8 cellular contexts compared by ENCODE assay signal in the genomic region with DNA sequence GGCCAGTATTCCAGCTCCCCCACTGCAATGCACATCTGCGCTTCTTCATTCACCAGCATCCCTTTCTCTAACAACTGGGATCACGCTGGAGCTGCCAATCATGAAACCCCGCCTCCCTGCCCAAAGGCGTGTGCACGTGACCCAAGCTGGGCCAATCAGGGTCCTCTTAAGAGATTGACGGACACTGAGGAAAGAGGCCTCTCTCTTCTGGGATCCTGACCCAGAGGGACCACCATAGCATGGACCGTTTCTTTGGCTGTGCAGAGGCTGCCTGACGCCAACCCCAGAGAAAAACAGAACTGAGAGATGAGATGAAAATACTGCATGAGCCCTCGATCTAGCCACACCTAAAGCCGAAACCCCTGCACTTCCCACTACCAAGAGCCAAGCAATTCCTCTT. TPM values are rescaled to one million over a fixed set of nuclear protein-coding genes. Genes with fewer than 3 reads are reported as not detected.
DNase-seq lines count a peak whose midpoint lies in the region; ATAC-seq and TF ChIP-seq lines count a peak whose summit lies in the region.

No MANE protein-coding gene starts in this region.

- H3K4me1 Mint-ChIP-seq in glutamatergic neuron (ENCODE audit: low read depth, unreplicated experiment): peaks cover 18% of the 10 kb centered on the region
- H3K4me1 Mint-ChIP-seq in activated T-cell treated with anti-CD3 and anti-CD28 coated beads, Interleukin-2, amount 50 U/mL, for 72 hours (ENCODE audit: low read depth): peaks cover 15% of the 10 kb centered on the region
- peaks cover 6 to 11% of the 10 kb centered on the region in 2 donors for H3K4me1 Mint-ChIP-seq in natural killer cell

- CTCF ChIA-PET in GM10248 (lab: Yijun Ruan, JAX): interaction anchor here (1.0 to 2.2 kb wide), 6 partner anchors 8 to 141 kb away, joined by 3 to 9 read pairs (median 4); no protein-coding TSS in a partner anchor

- H3K4me3 Mint-ChIP-seq in glutamatergic neuron (ENCODE audit: unreplicated experiment): peak overlapping the region; percentile 11
- no peak overlapping the region for H3K4me3 Mint-ChIP-seq in activated T-cell treated with anti-CD3 and anti-CD28 coated beads, Interleukin-2, amount 50 U/mL, for 72 hours
- no peak overlapping the region for H3K4me3 Mint-ChIP-seq in natural killer cell

- ATAC-seq in GM21529 (IDR thresholded peaks at IDR 0.05; ENCODE audit: unreplicated experiment): peak; percentile 71
- ATAC-seq in GM18870 (IDR thresholded peaks at IDR 0.05; ENCODE audit: unreplicated experiment): no peak
- no peak for ATAC-seq in activated T-cell treated with anti-CD3 and anti-CD28 coated beads, Interleukin-2, amount 50 U/mL, for 72 hours (replicated peaks in 1 of 2)
- no peak for ATAC-seq in natural killer cell

- H3K27ac Mint-ChIP-seq in glutamatergic neuron (ENCODE audit: unreplicated experiment) (peak overlapping the region; percentile 5), natural killer cell (no peak overlapping the region)
- no peak overlapping the region for H3K27ac Mint-ChIP-seq in activated T-cell treated with anti-CD3 and anti-CD28 coated beads, Interleukin-2, amount 50 U/mL, for 72 hours

- H3K36me3 Mint-ChIP-seq in glutamatergic neuron (ENCODE audit: unreplicated experiment) (no peaks in the 10 kb centered on the region), natural killer cell (no peaks in the 10 kb centered on the region)
- H3K36me3 Mint-ChIP-seq in activated T-cell treated with anti-CD3 and anti-CD28 coated beads, Interleukin-2, amount 50 U/mL, for 72 hours (ENCODE audit: insufficient read depth in 2 of 2): peaks cover 0 to 19% of the 10 kb centered on the region in 2 donors

- POLR2A ChIA-PET in GM10248 (lab: Yijun Ruan, JAX): interaction anchor here (0.7 to 1.5 kb wide), 2 partner anchors 14 to 59 kb away, joined by 5 to 6 read pairs; no protein-coding TSS in a partner anchor

- H3K27me3 Mint-ChIP-seq in glutamatergic neuron (ENCODE audit: unreplicated experiment): peaks cover 9% of the 10 kb centered on the region
- H3K27me3 Mint-ChIP-seq in activated T-cell treated with anti-CD3 and anti-CD28 coated beads, Interleukin-2, amount 50 U/mL, for 72 hours (ENCODE audit: low read depth): no peaks in the 10 kb centered on the region
- H3K27me3 Mint-ChIP-seq in natural killer cell (ENCODE audit: low read depth in 2 of 2): no peaks in the 10 kb centered on the region

- DNase-seq in GM10248 (ENCODE audit: extremely low spot score) (peak; percentile 66), NCI-H526 treated with DMSO at 0.1 percent for 48 hours (lab: John Stamatoyannopoulos, UW) (peak; percentile 69), glutamatergic neuron (peak; percentile 78), NCI-H2107 (lab: John Stamatoyannopoulos, UW) (no peak), natural killer cell (no peak)
- DNase-seq in activated T-cell treated with anti-CD3 and anti-CD28 coated beads, Interleukin-2, amount 50 U/mL, for 72 hours: no peak

- peaks cover 3% of the 10 kb centered on the region for H3K9me3 Mint-ChIP-seq in glutamatergic neuron (ENCODE audit: unreplicated experiment)
- no peaks in the 10 kb centered on the region for H3K9me3 Mint-ChIP-seq in activated T-cell treated with anti-CD3 and anti-CD28 coated beads, Interleukin-2, amount 50 U/mL, for 72 hours
- no peaks in the 10 kb centered on the region for H3K9me3 Mint-ChIP-seq in natural killer cell

- TF ChIP-seq CTCF in GM10248 (IDR thresholded peaks at IDR 0.05; ENCODE audit: control extremely low read depth, extremely low read depth, low read depth, missing control alignments) (no peak), glutamatergic neuron (IDR thresholded peaks at IDR 0.05; ENCODE audit: partially characterized antibody, unreplicated experiment) (no peak), natural killer cell (IDR thresholded peaks at IDR 0.05) (no peak)

- intact Hi-C loops in natural killer cell (cut with micrococcal nuclease): no loop called here

RNA-seq across cellular contexts. Expression of gene COTL1, which starts 32.0 kb away (rescaled TPM):
- total RNA-seq in glutamatergic neuron (ENCODE audit: unreplicated experiment): 545 TPM
- 100 to 1,000 TPM; 353 to 529 TPM for total RNA-seq in activated T-cell treated with anti-CD3 and anti-CD28 coated beads, Interleukin-2, amount 50 U/mL, for 72 hours
- 100 to 1,000 TPM in 2 of 3 donors, 10 to 100 TPM in 1; 43.7 to 187 (median 116) TPM for total RNA-seq in natural killer cell

Comparison
In these comparisons a context has a peak if more than half of its experiments do, and no peak if none do; other contexts are left out.
1. DNase-seq: peak in GM10248 (single experiment), NCI-H526 treated with DMSO at 0.1 percent for 48 hours (single experiment) and glutamatergic neuron (single experiment); none in NCI-H2107 (single experiment), activated T-cell treated with anti-CD3 and anti-CD28 coated beads, Interleukin-2, amount 50 U/mL, for 72 hours (0 of 2) and natural killer cell (single experiment).